ENCODE assay signal across 9 cellular contexts in the genomic region with DNA sequence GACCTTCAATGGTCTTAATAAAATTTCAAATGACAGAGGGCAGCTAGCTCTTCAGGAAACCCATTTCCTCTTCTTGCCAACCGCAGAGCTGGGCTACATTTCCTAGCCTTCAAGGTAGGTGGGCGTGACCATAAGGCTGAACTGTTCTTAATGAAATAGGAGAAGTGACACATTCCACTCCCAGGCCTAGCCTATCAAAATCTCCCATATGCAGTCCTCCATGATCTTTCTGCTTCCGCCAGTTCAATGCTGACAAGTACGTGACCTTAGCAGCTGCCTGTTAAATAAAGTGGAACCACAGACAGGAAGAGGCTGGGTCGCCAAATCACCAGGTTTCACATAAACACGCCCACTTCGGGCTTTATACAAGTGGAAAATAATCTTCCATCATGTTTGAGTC. TPM values are rescaled to one million over a fixed set of nuclear protein-coding genes. Genes with fewer than 3 reads are reported as not detected.
DNase-seq lines count a peak whose midpoint lies in the region; ATAC-seq and TF ChIP-seq lines count a peak whose summit lies in the region.
"Had no signal": no experiment of that assay in that cellular context is flagged by ENCODE, and none has a peak within 500 bp of the region (broad histone marks: within the 10 kb centered on the region; RNA-seq: fewer than 3 reads in every experiment).

No MANE protein-coding gene starts in this region.

- H3K27ac Mint-ChIP-seq in naive thymus-derived CD8-positive, alpha-beta T cell, result peak overlapping the region; percentile 75 to 93 (median 85)

- H3K4me1 ChIP-seq in A673 (ENCODE audit: insufficient read depth, low read length, poor library complexity, severe bottlenecking), result peaks cover 38% of the 10 kb centered on the region

- H3K4me3 ChIP-seq in A673 (ENCODE audit: low read depth, low read length, poor library complexity, severe bottlenecking), result no peak overlapping the region

- no peaks in the 10 kb centered on the region for H3K9me3 ChIP-seq in A673 (ENCODE audit: low read depth, low read length, poor library complexity, severe bottlenecking)

- H3K27me3 ChIP-seq in A673 (replicated peaks; ENCODE audit: insufficient read depth, low read depth, low read length, poor library complexity), result no peaks in the 10 kb centered on the region

- no TSS peak for BruUV-seq in A673 (replicated peaks; lab: Mats Ljungman, UMichigan)

- CTCF ChIA-PET in A673 (lab: Charles Lee), result no interaction called here

- ATAC-seq in GM19468 (IDR thresholded peaks at IDR 0.05; ENCODE audit: extremely low read depth, unreplicated experiment) (peak; percentile 90), HG03565 (IDR thresholded peaks at IDR 0.05; ENCODE audit: unreplicated experiment) (peak; percentile 95), HG02571 (IDR thresholded peaks at IDR 0.05; ENCODE audit: unreplicated experiment) (no peak)
- peak; percentile 87 to 91 for ATAC-seq in naive thymus-derived CD8-positive, alpha-beta T cell

- no peaks in the 10 kb centered on the region for H3K27me3 Mint-ChIP-seq in naive thymus-derived CD8-positive, alpha-beta T cell

- DNase-seq in A673 (ENCODE audit: low spot score) (peak; percentile 50), NCI-H2171 treated with DMSO at 0.1 percent for 48 hours (lab: John Stamatoyannopoulos, UW) (no peak), NCI-H1105 treated with DMSO at 0.1 percent for 48 hours (lab: John Stamatoyannopoulos, UW) (no peak)
- peak; percentile 5 to 74 for DNase-seq in activated CD4-positive, alpha-beta T cell treated with anti-CD3 and anti-CD28 coated beads, Interleukin-2, amount 50 U/mL, for 24 hours (ENCODE audit: low read depth in 1 of 2, low spot score in 1 of 2)
- DNase-seq in naive thymus-derived CD8-positive, alpha-beta T cell, result peak in 9 of 10 donors; percentile 27 to 76 (median 47)

- peak overlapping the region; percentile 19 to 78 (median 70) for H3K4me3 Mint-ChIP-seq in naive thymus-derived CD8-positive, alpha-beta T cell

- no peaks in the 10 kb centered on the region for H3K36me3 Mint-ChIP-seq in naive thymus-derived CD8-positive, alpha-beta T cell

- POLR2A ChIA-PET in A673 (lab: Charles Lee; ENCODE audit: low non-redundant PET), result no interaction called here
- POLR2A ChIA-PET in naive thymus-derived CD8-positive, alpha-beta T cell (lab: Charles Lee), result interaction anchor here (1.6 kb wide), 1 partner anchor 13 kb away, joined by 4 read pairs; a partner anchor contains a TSS

- peaks cover 0 to 4% (median 0%) of the 10 kb centered on the region in 9 donors for H3K9me3 Mint-ChIP-seq in naive thymus-derived CD8-positive, alpha-beta T cell

- no peak overlapping the region for H3K27ac ChIP-seq in A673 (ENCODE audit: low read depth, low read length, poor library complexity, severe bottlenecking)
- H3K27ac ChIP-seq: C4-2B had no signal

- no peak for TF ChIP-seq CTCF in A673 (conservative IDR thresholded peaks at IDR 0.05; ENCODE audit: low read depth, low read length)

- intact Hi-C loops in A673 (cut with micrococcal nuclease; ENCODE audit: unreplicated experiment), result no loop called here

- peaks cover 3% of the 10 kb centered on the region for H3K36me3 ChIP-seq in A673 (ENCODE audit: insufficient read depth, low read length, poor library complexity, severe bottlenecking)

- peaks cover 38 to 67% (median 59%) of the 10 kb centered on the region in 4 donors for H3K4me1 Mint-ChIP-seq in naive thymus-derived CD8-positive, alpha-beta T cell

RNA-seq across cellular contexts. Expression of a gene that starts 13.2 kb away (rescaled TPM):
- 331 and 380 TPM in 2 replicates for total RNA-seq in A673 (2021)
- total RNA-seq in naive thymus-derived CD8-positive, alpha-beta T cell, result 1 to 10 TPM; 2.6 to 3.6 TPM
- 10 to 100 TPM in 1 of 3 donors, 1 to 10 TPM in 2; 4.4 to 17.0 (median 7.2) TPM for polyA plus RNA-seq in naive thymus-derived CD8-positive, alpha-beta T cell

Comparison
In these comparisons a context has a peak if more than half of its experiments do, and no peak if none do; other contexts are left out.
1. DNase-seq: peak in A673 (single experiment), activated CD4-positive, alpha-beta T cell treated with anti-CD3 and anti-CD28 coated beads, Interleukin-2, amount 50 U/mL, for 24 hours (2 of 2) and naive thymus-derived CD8-positive, alpha-beta T cell (9 of 10); none in NCI-H2171 treated with DMSO at 0.1 percent for 48 hours (single experiment) and NCI-H1105 treated with DMSO at 0.1 percent for 48 hours (single experiment).
2. RNA of a gene that starts 13.2 kb away (total RNA-seq): 331 to 380 TPM in A673; 2.6 to 3.6 TPM in naive thymus-derived CD8-positive, alpha-beta T cell; every median in the first group is over 10 times any median in the second.